Comparison of ENCODE assay signal across 13 cellular contexts in the genomic region with DNA sequence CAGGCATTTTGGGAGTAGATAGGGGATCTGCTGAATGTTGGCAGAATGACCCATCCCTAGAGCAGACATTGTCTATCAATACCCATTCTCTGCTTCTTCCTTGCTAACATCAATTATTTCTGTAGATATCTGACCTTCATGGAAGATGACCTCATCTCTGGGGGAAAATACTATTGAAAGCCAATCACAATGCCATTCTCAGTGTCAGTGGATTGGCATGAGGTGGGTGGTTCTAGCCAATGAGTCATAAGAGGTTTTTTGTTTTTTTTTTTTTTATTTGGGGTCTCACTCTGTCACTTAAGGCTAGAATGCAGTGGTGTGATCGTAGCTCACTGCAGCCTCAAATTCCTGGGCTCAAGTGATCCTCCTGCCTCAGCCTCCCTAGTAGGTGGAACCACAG. TPM values are rescaled to one million over a fixed set of nuclear protein-coding genes. Genes with fewer than 3 reads are reported as not detected.
A peak's percentile ranks its signal among the peaks of the same experiment; 100 is the strongest.
DNase-seq lines count a peak whose midpoint lies in the region; ATAC-seq and TF ChIP-seq lines count a peak whose summit lies in the region.
"Had no signal": no experiment of that assay in that cellular context is flagged by ENCODE, and none has a peak within 500 bp of the region (broad histone marks: within the 10 kb centered on the region; RNA-seq: fewer than 3 reads in every experiment).

No MANE protein-coding gene starts in this region.

- DNase-seq in mammary epithelial cell (peak; percentile 34), MCF 10A (ENCODE audit: unreplicated experiment) (no peak), brain microvascular endothelial cell (peak; percentile 60), kidney tubule cell (ENCODE audit: low spot score) (peak; percentile 80), aorta (no peak), SKM-1 treated with dmso at 0.1 percent for 144 hours (lab: John Stamatoyannopoulos, UW; ENCODE audit: unreplicated experiment) (no peak)
- DNase-seq: Calu3, NCI-H446 treated with DMSO at 0.1 percent for 48 hours, RPMI8226 had no signal

- no peaks in the 10 kb centered on the region for H3K27me3 Mint-ChIP-seq in MCF 10A (ENCODE audit: insufficient read depth, unreplicated experiment)

- H3K4me2 ChIP-seq in mammary epithelial cell (ENCODE audit: insufficient read depth, low read depth, low read length): no peak overlapping the region

- H3K9ac ChIP-seq in mammary epithelial cell (ENCODE audit: insufficient read depth, low read length): no peak overlapping the region

- H3K27me3 ChIP-seq in mammary epithelial cell (ENCODE audit: insufficient read depth, low read length) (no peaks in the 10 kb centered on the region), brain microvascular endothelial cell (replicated peaks) (no peaks in the 10 kb centered on the region), aorta (ENCODE audit: control insufficient read depth in 1 of 2, insufficient read depth in 2 of 2, low read length in 1 of 2) (no peaks in the 10 kb centered on the region)
- H3K27me3 ChIP-seq: right atrium auricular region had no signal

- H3K4me3 ChIP-seq in mammary epithelial cell (replicated peaks in 1 of 3; ENCODE audit: insufficient read depth in 1 of 3, low read depth in 2 of 3, low read length in 3 of 3) (no peak overlapping the region), brain microvascular endothelial cell (ENCODE audit: low read depth, low read length) (no peak overlapping the region), aorta (ENCODE audit: low read length in 2 of 2) (no peak overlapping the region)
- H3K4me3 ChIP-seq: right atrium auricular region had no signal

- no peak overlapping the region for H3K27ac Mint-ChIP-seq in MCF 10A (ENCODE audit: low read depth, unreplicated experiment)
- H3K27ac Mint-ChIP-seq: mesothelial cell of epicardium had no signal

- H3K4me3 Mint-ChIP-seq in MCF 10A (ENCODE audit: unreplicated experiment): no peak overlapping the region
- H3K4me3 Mint-ChIP-seq: mesothelial cell of epicardium had no signal

- in situ Hi-C loops in mammary epithelial cell (cut with MboI; ENCODE audit: low sequenced_read_pairs in 2 of 2) (loop anchor here in 1 of 2 donors (25.0 kb wide), 1 partner anchor 661 kb away; no protein-coding TSS in a partner anchor), brain microvascular endothelial cell (cut with HindIII; ENCODE audit: low pct_ligation_motif_present, low sequenced_read_pairs) (no loop called here)

- TF ChIP-seq CTCF in mammary epithelial cell (conservative IDR thresholded peaks at IDR 0.05 in 1 of 2, IDR thresholded peaks at IDR 0.05 in 1 of 2; ENCODE audit: extremely low read depth in 1 of 2, insufficient read depth in 1 of 2, low read depth in 1 of 2, low read length in 2 of 2): no peak
- TF ChIP-seq CTCF in MCF 10A (IDR thresholded peaks at IDR 0.05; ENCODE audit: unreplicated experiment): no peak
- TF ChIP-seq CTCF in brain microvascular endothelial cell (IDR thresholded peaks at IDR 0.05; ENCODE audit: low read depth, low read length, missing control alignments): no peak

- CTCF ChIA-PET in mammary epithelial cell (lab: Charles Lee; ENCODE audit: low non-redundant PET): no interaction called here
- CTCF ChIA-PET in MCF 10A (lab: Yijun Ruan, JAX): interaction anchor here (0.5 to 40.3 kb wide), 4 partner anchors 11 to 922 kb away, joined by 3 to 1064 read pairs (median 26); a partner anchor contains a TSS

- WGBS in mammary epithelial cell (ENCODE audit: low coverage, missing lambda C conversion rate): 82% methylated on average over 1 of the region's 1 CpG
- WGBS in aorta, 2 donors: 29 to 49% methylated on average over 1 of the region's 1 CpG

- no peaks in the 10 kb centered on the region for H4K20me1 ChIP-seq in mammary epithelial cell (ENCODE audit: insufficient read depth, low read length)

- POLR2A ChIA-PET in MCF 10A (lab: Yijun Ruan, JAX): no interaction called here

- peaks cover 76% of the 10 kb centered on the region for H3K36me3 Mint-ChIP-seq in MCF 10A (ENCODE audit: insufficient read depth, unreplicated experiment)

- peaks cover 19% of the 10 kb centered on the region for H3K36me3 ChIP-seq in mammary epithelial cell (ENCODE audit: insufficient read depth, low read length)
- peaks cover 28% of the 10 kb centered on the region for H3K36me3 ChIP-seq in brain microvascular endothelial cell (replicated peaks)
- H3K36me3 ChIP-seq in aorta (ENCODE audit: control insufficient read depth in 1 of 2, insufficient read depth in 2 of 2, low read length in 1 of 2): peaks cover 5 to 11% of the 10 kb centered on the region in 2 donors

- BruUV-seq in mammary epithelial cell (replicated peaks; lab: Mats Ljungman, UMichigan) (no TSS peak), MCF 10A (replicated peaks; lab: Mats Ljungman, UMichigan) (no TSS peak)

- dilution Hi-C loops in mammary epithelial cell (cut with HindIII; ENCODE audit: low sequenced_read_pairs): loop anchor here (25.0 kb wide), 1 partner anchor 661 kb away; no protein-coding TSS in a partner anchor

- no peak for ATAC-seq in aorta (ENCODE audit: low FRiP score)
- no peak for ATAC-seq in HG03108 (IDR thresholded peaks at IDR 0.05; ENCODE audit: unreplicated experiment)
- ATAC-seq in HG03442 (IDR thresholded peaks at IDR 0.05; ENCODE audit: unreplicated experiment): no peak

- H3K4me1 ChIP-seq in mammary epithelial cell (ENCODE audit: insufficient read depth, low read length) (peaks cover 7% of the 10 kb centered on the region), aorta (ENCODE audit: control insufficient read depth in 1 of 2, insufficient read depth in 2 of 2, low read length in 2 of 2) (peaks cover 0 to 5% of the 10 kb centered on the region in 2 donors)

- intact Hi-C loops in mammary epithelial cell (cut with micrococcal nuclease) (no loop called here), MCF 10A (cut with micrococcal nuclease) (no loop called here), aorta (cut with DNase I) (no loop called here)

- H2AFZ ChIP-seq in mammary epithelial cell (ENCODE audit: low read depth, low read length): no peak overlapping the region

- H3K79me2 ChIP-seq in mammary epithelial cell (ENCODE audit: insufficient read depth, low read length): no peaks in the 10 kb centered on the region

- no peaks in the 10 kb centered on the region for H3K9me3 ChIP-seq in mammary epithelial cell (replicated peaks; ENCODE audit: insufficient read depth, low read length)
- H3K9me3 ChIP-seq in aorta (ENCODE audit: control insufficient read depth, low read length): no peaks in the 10 kb centered on the region
- H3K9me3 ChIP-seq: right atrium auricular region had no signal

- H3K4me1 Mint-ChIP-seq in MCF 10A (ENCODE audit: insufficient read depth, unreplicated experiment): peaks cover 9% of the 10 kb centered on the region
- H3K4me1 Mint-ChIP-seq: mesothelial cell of epicardium had no signal

- H3K9me3 Mint-ChIP-seq in MCF 10A (ENCODE audit: unreplicated experiment): no peaks in the 10 kb centered on the region
- H3K9me3 Mint-ChIP-seq: mesothelial cell of epicardium had no signal

- H3K27ac ChIP-seq in mammary epithelial cell (ENCODE audit: insufficient read depth, low read depth, low read length): no peak overlapping the region
- H3K27ac ChIP-seq in brain microvascular endothelial cell: peak overlapping the region; percentile 52
- H3K27ac ChIP-seq in aorta (ENCODE audit: low read depth in 1 of 2, low read length in 2 of 2): peak overlapping the region; percentile 61 to 92

RNA-seq across cellular contexts. Expression of a gene that starts 42.5 kb away (rescaled TPM):
- 100 to 1,000 TPM in 1 of 2 donors, 10 to 100 TPM in 1; 56.4 to 112 TPM for total RNA-seq in mammary epithelial cell
- polyA plus RNA-seq in mammary epithelial cell: 40.8 TPM
- polyA minus RNA-seq in mammary epithelial cell: 82.7 TPM
- 53.5 and 60.5 TPM in 2 replicates for total RNA-seq in MCF 10A (2022)
- 10 to 100 TPM; 53.9 to 71.9 TPM for total RNA-seq in aorta
- 10 to 100 TPM; 17.5 to 27.1 TPM for polyA plus RNA-seq in aorta

Comparison
In these comparisons a context has a peak if more than half of its experiments do, and no peak if none do; other contexts are left out.
1. DNase-seq: peak in mammary epithelial cell (single experiment), brain microvascular endothelial cell (single experiment) and kidney tubule cell (single experiment); none in MCF 10A (single experiment), aorta (0 of 2) and SKM-1 treated with dmso at 0.1 percent for 144 hours (single experiment).